ENCODE assay signal across 1 cellular context in genomic region chr3:115784739-115785571, GRCh38.
TF ChIP-seq lines count a peak whose summit lies in the region.

No MANE protein-coding gene starts in this region.

TF ChIP-seq in HEK293, 187 proteins besides CTCF, POLR2A, EP300 and RAD21 (continued from another document):
- TF ChIP-seq, protein P1, sequence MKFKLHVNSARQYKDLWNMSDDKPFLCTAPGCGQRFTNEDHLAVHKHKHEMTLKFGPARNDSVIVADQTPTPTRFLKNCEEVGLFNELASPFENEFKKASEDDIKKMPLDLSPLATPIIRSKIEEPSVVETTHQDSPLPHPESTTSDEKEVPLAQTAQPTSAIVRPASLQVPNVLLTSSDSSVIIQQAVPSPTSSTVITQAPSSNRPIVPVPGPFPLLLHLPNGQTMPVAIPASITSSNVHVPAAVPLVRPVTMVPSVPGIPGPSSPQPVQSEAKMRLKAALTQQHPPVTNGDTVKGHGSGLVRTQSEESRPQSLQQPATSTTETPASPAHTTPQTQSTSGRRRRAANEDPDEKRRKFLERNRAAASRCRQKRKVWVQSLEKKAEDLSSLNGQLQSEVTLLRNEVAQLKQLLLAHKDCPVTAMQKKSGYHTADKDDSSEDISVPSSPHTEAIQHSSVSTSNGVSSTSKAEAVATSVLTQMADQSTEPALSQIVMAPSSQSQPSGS (tag by site-specific recombination; IDR thresholded peaks at IDR 0.05; ENCODE audit: low read depth), result peak; percentile 51; the same call in 1 of the 2 replicates
- 0 out of 2 replicates have a peak, but pooled peaks have one; percentile 35 for TF ChIP-seq KLF17 (tag by site-specific recombination; IDR thresholded peaks at IDR 0.05)
- TF ChIP-seq SCRT2 (tag by site-specific recombination; IDR thresholded peaks at IDR 0.05), result peak; percentile 98
- no peak for TF ChIP-seq ZNF488 (tag by site-specific recombination; IDR thresholded peaks at IDR 0.05)
- TF ChIP-seq KLF7 (tag by site-specific recombination; IDR thresholded peaks at IDR 0.05; ENCODE audit: borderline replicate concordance), result no peak
- peak; percentile 54 for TF ChIP-seq PATZ1 (tag by site-specific recombination; IDR thresholded peaks at IDR 0.05)
- TF ChIP-seq ZNF155 (tag by site-specific recombination; IDR thresholded peaks at IDR 0.05), result no peak
- no peak for TF ChIP-seq ZNF133 (tag by site-specific recombination; IDR thresholded peaks at IDR 0.05)
- no peak for TF ChIP-seq ZSCAN16 (tag by site-specific recombination; IDR thresholded peaks at IDR 0.05)
- no peak for TF ChIP-seq ZNF561 (tag by site-specific recombination; IDR thresholded peaks at IDR 0.05; ENCODE audit: borderline replicate concordance)
- peak; percentile 35; the same call in 1 of the 2 replicates for TF ChIP-seq SP3 (tag by site-specific recombination; IDR thresholded peaks at IDR 0.05)
- TF ChIP-seq ZBTB48 (tag by site-specific recombination; IDR thresholded peaks at IDR 0.05), result peak; percentile 86
- no peak for TF ChIP-seq ZNF768 (tag by site-specific recombination; IDR thresholded peaks at IDR 0.05)
- TF ChIP-seq ZNF623 (tag by site-specific recombination; IDR thresholded peaks at IDR 0.05), result no peak
- TF ChIP-seq ZNF335 (tag by site-specific recombination; conservative IDR thresholded peaks at IDR 0.05), result peak; percentile 44
- no peak for TF ChIP-seq ZFP3 (tag by site-specific recombination; IDR thresholded peaks at IDR 0.05; ENCODE audit: low read depth)
- no peak for TF ChIP-seq ZNF596 (tag by site-specific recombination; IDR thresholded peaks at IDR 0.05)
- no peak for TF ChIP-seq HOXA7 (CRISPR knock-in tag; IDR thresholded peaks at IDR 0.05; ENCODE audit: borderline replicate concordance)
- TF ChIP-seq KLF9 (tag by site-specific recombination; IDR thresholded peaks at IDR 0.05; ENCODE audit: low read depth), result peak; percentile 37; the same call in 1 of the 2 replicates
- TF ChIP-seq ZBTB17 (tag by site-specific recombination; IDR thresholded peaks at IDR 0.05), result peak; percentile 58
- no peak for TF ChIP-seq ZNF112 (tag by site-specific recombination; IDR thresholded peaks at IDR 0.05)
- no peak for TF ChIP-seq ZNF776 (tag by site-specific recombination; IDR thresholded peaks at IDR 0.05; ENCODE audit: borderline replicate concordance)
- TF ChIP-seq, protein P2, sequence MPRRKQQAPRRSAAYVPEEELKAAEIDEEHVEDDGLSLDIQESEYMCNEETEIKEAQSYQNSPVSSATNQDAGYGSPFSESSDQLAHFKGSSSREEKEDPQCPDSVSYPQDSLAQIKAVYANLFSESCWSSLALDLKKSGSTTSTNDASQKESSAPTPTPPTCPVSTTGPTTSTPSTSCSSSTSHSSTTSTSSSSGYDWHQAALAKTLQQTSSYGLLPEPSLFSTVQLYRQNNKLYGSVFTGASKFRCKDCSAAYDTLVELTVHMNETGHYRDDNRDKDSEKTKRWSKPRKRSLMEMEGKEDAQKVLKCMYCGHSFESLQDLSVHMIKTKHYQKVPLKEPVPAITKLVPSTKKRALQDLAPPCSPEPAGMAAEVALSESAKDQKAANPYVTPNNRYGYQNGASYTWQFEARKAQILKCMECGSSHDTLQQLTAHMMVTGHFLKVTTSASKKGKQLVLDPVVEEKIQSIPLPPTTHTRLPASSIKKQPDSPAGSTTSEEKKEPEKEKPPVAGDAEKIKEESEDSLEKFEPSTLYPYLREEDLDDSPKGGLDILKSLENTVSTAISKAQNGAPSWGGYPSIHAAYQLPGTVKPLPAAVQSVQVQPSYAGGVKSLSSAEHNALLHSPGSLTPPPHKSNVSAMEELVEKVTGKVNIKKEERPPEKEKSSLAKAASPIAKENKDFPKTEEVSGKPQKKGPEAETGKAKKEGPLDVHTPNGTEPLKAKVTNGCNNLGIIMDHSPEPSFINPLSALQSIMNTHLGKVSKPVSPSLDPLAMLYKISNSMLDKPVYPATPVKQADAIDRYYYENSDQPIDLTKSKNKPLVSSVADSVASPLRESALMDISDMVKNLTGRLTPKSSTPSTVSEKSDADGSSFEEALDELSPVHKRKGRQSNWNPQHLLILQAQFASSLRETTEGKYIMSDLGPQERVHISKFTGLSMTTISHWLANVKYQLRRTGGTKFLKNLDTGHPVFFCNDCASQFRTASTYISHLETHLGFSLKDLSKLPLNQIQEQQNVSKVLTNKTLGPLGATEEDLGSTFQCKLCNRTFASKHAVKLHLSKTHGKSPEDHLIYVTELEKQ (tag by site-specific recombination; IDR thresholded peaks at IDR 0.05; ENCODE audit: borderline replicate concordance), result peak; percentile 6; the same call in 1 of the 2 replicates
- TF ChIP-seq, protein P3, sequence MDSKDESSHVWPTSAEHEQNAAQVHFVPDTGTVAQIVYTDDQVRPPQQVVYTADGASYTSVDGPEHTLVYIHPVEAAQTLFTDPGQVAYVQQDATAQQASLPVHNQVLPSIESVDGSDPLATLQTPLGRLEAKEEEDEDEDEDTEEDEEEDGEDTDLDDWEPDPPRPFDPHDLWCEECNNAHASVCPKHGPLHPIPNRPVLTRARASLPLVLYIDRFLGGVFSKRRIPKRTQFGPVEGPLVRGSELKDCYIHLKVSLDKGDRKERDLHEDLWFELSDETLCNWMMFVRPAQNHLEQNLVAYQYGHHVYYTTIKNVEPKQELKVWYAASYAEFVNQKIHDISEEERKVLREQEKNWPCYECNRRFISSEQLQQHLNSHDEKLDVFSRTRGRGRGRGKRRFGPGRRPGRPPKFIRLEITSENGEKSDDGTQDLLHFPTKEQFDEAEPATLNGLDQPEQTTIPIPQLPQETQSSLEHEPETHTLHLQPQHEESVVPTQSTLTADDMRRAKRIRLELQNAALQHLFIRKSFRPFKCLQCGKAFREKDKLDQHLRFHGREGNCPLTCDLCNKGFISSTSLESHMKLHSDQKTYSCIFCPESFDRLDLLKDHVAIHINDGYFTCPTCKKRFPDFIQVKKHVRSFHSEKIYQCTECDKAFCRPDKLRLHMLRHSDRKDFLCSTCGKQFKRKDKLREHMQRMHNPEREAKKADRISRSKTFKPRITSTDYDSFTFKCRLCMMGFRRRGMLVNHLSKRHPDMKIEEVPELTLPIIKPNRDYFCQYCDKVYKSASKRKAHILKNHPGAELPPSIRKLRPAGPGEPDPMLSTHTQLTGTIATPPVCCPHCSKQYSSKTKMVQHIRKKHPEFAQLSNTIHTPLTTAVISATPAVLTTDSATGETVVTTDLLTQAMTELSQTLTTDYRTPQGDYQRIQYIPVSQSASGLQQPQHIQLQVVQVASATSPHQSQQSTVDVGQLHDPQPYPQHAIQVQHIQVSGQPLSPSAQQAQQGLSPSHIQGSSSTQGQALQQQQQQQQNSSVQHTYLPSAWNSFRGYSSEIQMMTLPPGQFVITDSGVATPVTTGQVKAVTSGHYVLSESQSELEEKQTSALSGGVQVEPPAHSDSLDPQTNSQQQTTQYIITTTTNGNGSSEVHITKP (tag by site-specific recombination; IDR thresholded peaks at IDR 0.05), result no peak
- TF ChIP-seq, protein P4, sequence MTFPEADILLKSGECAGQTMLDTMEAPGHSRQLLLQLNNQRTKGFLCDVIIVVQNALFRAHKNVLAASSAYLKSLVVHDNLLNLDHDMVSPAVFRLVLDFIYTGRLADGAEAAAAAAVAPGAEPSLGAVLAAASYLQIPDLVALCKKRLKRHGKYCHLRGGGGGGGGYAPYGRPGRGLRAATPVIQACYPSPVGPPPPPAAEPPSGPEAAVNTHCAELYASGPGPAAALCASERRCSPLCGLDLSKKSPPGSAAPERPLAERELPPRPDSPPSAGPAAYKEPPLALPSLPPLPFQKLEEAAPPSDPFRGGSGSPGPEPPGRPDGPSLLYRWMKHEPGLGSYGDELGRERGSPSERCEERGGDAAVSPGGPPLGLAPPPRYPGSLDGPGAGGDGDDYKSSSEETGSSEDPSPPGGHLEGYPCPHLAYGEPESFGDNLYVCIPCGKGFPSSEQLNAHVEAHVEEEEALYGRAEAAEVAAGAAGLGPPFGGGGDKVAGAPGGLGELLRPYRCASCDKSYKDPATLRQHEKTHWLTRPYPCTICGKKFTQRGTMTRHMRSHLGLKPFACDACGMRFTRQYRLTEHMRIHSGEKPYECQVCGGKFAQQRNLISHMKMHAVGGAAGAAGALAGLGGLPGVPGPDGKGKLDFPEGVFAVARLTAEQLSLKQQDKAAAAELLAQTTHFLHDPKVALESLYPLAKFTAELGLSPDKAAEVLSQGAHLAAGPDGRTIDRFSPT (tag by site-specific recombination; IDR thresholded peaks at IDR 0.05), result peak; percentile 48; the same call in 1 of the 2 replicates
- peak; percentile 66 for TF ChIP-seq ZNF629 (tag by site-specific recombination; IDR thresholded peaks at IDR 0.05)
- TF ChIP-seq ZFP69B (tag by site-specific recombination; IDR thresholded peaks at IDR 0.05), result 0 out of 2 replicates have a peak, but pooled peaks have one; percentile 15
- peak; percentile 95 for TF ChIP-seq PRDM1 (tag by site-specific recombination; IDR thresholded peaks at IDR 0.05)
- TF ChIP-seq MZF1 (tag by site-specific recombination; IDR thresholded peaks at IDR 0.05; ENCODE audit: borderline replicate concordance), result no peak
- 0 out of 2 replicates have a peak, but pooled peaks have one; percentile 27 for TF ChIP-seq YY2 (tag by site-specific recombination; IDR thresholded peaks at IDR 0.05)
- peak; percentile 77; the same call in 1 of the 2 replicates for TF ChIP-seq ZNF2 (tag by site-specific recombination; IDR thresholded peaks at IDR 0.05)
- TF ChIP-seq GLI2 (tag by site-specific recombination; IDR thresholded peaks at IDR 0.05; ENCODE audit: borderline replicate concordance, low read depth), result no peak
- no peak for TF ChIP-seq ZNF510 (tag by site-specific recombination; IDR thresholded peaks at IDR 0.05; ENCODE audit: insufficient replicate concordance)
- TF ChIP-seq, protein P5, sequence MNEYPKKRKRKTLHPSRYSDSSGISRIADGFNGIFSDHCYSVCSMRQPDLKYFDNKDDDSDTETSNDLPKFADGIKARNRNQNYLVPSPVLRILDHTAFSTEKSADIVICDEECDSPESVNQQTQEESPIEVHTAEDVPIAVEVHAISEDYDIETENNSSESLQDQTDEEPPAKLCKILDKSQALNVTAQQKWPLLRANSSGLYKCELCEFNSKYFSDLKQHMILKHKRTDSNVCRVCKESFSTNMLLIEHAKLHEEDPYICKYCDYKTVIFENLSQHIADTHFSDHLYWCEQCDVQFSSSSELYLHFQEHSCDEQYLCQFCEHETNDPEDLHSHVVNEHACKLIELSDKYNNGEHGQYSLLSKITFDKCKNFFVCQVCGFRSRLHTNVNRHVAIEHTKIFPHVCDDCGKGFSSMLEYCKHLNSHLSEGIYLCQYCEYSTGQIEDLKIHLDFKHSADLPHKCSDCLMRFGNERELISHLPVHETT (tag by site-specific recombination; IDR thresholded peaks at IDR 0.05), result 0 out of 2 replicates have a peak, but pooled peaks have one; percentile 4
- peak; percentile 58 for TF ChIP-seq ZNF341 (tag by site-specific recombination; IDR thresholded peaks at IDR 0.05; ENCODE audit: low read depth)
- TF ChIP-seq REST (tag by site-specific recombination; IDR thresholded peaks at IDR 0.05), result no peak
- TF ChIP-seq ZNF366 (tag by site-specific recombination; conservative IDR thresholded peaks at IDR 0.05), result peak; percentile 87
- no peak for TF ChIP-seq FEZF1 (tag by site-specific recombination; IDR thresholded peaks at IDR 0.05)
